Comparison of ENCODE assay signal across 20 cellular contexts in the genomic region with DNA sequence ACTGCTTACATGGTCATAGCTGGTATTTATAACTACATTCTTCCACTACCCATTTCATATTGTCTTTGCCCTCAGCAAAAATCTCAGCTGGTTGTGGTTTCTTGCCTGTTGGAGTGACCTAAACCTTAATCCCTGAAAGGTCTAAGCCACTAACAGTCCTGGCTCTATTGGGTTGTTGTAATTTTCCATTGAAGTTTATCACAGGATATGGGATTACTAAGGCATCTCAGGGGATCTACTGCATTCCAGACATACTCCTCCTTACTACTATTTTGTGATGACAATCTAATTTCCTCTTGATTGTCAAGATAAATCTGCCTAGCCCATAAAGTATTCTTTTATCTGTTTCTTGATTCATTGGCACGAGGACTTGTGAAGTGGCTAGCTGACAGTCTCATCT. TPM values are rescaled to one million over a fixed set of nuclear protein-coding genes. Genes with fewer than 3 reads are reported as not detected.
A peak's percentile ranks its signal among the peaks of the same experiment; 100 is the strongest.
DNase-seq lines count a peak whose midpoint lies in the region; ATAC-seq and TF ChIP-seq lines count a peak whose summit lies in the region.
"Had no signal": no experiment of that assay in that cellular context is flagged by ENCODE, and none has a peak within 500 bp of the region (broad histone marks: within the 10 kb centered on the region; RNA-seq: fewer than 3 reads in every experiment).

No MANE protein-coding gene starts in this region.

- no peak for TF ChIP-seq EP300 in transverse colon (IDR thresholded peaks at IDR 0.05; ENCODE audit: low read depth)

- H3K9me3 ChIP-seq in transverse colon = no peaks in the 10 kb centered on the region
- H3K9me3 ChIP-seq: BLaER1 treated with 17β-estradiol and CSF1 and Interleukin-3, amounts not matched to agents 10 nM and 100 nM; body of pancreas; gastroesophageal sphincter; MG63; ovary; uterus had no signal

- intact Hi-C loops in transverse colon (cut with DNase I; ENCODE audit: low total_unique reads) (no loop called here), left cardiac atrium (cut with DNase I) (no loop called here), Right ventricle myocardium inferior (cut with DNase I) (no loop called here)

- no peak overlapping the region for H3K4me3 ChIP-seq in transverse colon
- H3K4me3 ChIP-seq: BLaER1 treated with 17β-estradiol and CSF1 and Interleukin-3, amounts not matched to agents 10 nM and 100 nM; body of pancreas; gastroesophageal sphincter; MG63; ovary; uterus had no signal

- WGBS in transverse colon (ENCODE audit: low coverage in 1 of 2), 2 donors = 80 to 83% methylated on average over 1 of the region's 1 CpG

- no peak for TF ChIP-seq POLR2A in transverse colon (IDR thresholded peaks at IDR 0.05)

- in situ Hi-C loops in transverse colon (cut with MboI; ENCODE audit: low pct_ligation_motif_present in 1 of 4, low pct_unique_long_range_greater_than_20kb in 1 of 4, low sequenced_read_pairs in 3 of 4) = loop anchor here in 1 of 4 donors (25.0 kb wide), 1 partner anchor 1168 kb away; a partner anchor contains a TSS

- H3K4me1 ChIP-seq in transverse colon = no peaks in the 10 kb centered on the region
- H3K4me1 ChIP-seq: body of pancreas, gastroesophageal sphincter, uterus had no signal

- no peak overlapping the region for H3K27ac ChIP-seq in transverse colon
- H3K27ac ChIP-seq: BLaER1 treated with 17β-estradiol and CSF1 and Interleukin-3, amounts not matched to agents 10 nM and 100 nM; body of pancreas; gastroesophageal sphincter; ovary; uterus had no signal

- DNase-seq in GM04504 (ENCODE audit: low read depth) = peak; percentile 46
- DNase-seq in RPMI7951 (ENCODE audit: low read depth) = peak; percentile 87
- DNase-seq in fibroblast of peridontal ligament (ENCODE audit: extremely low read depth) = peak; percentile 61
- peak; percentile 23 for DNase-seq in renal cortical epithelial cell (ENCODE audit: low read depth)
- DNase-seq in transverse colon = no peak
- no peak for DNase-seq in left cardiac atrium
- no peak for DNase-seq in Right ventricle myocardium inferior (ENCODE audit: missing footprints)
- DNase-seq: activated B cell treated with CpG ODN at 0.5 μM for 24 hours; activated effector memory CD4-positive, alpha-beta T cell treated with Interleukin-2 at 50 U/mL for 16 hours; body of pancreas; MG63; NCI-H187 treated with DMSO at 0.1 percent for 48 hours; NCI-H526; ovary; stimulated activated CD4-positive, alpha-beta T cell treated with anti-CD3 and anti-CD28 coated beads, Interleukin-12 subunit alpha, Interleukin-12 subunit beta, amount 100 ng/mL, for 4 hours; T-cell; uterus had no signal

- no peaks in the 10 kb centered on the region for H3K36me3 ChIP-seq in transverse colon
- H3K36me3 ChIP-seq: gastroesophageal sphincter, MG63, ovary, uterus had no signal

- ATAC-seq in left cardiac atrium = no peak
- ATAC-seq in GM18520 (IDR thresholded peaks at IDR 0.05; ENCODE audit: unreplicated experiment) = no peak
- no peak for ATAC-seq in Right ventricle myocardium inferior
- ATAC-seq: body of pancreas, gastroesophageal sphincter, T-cell had no signal

- no peak for TF ChIP-seq CTCF in transverse colon (IDR thresholded peaks at IDR 0.05)

- no peaks in the 10 kb centered on the region for H3K27me3 ChIP-seq in transverse colon
- H3K27me3 ChIP-seq: BLaER1 treated with 17β-estradiol and CSF1 and Interleukin-3, amounts not matched to agents 10 nM and 100 nM; body of pancreas; gastroesophageal sphincter; MG63; ovary; uterus had no signal

RNA-seq across cellular contexts. Expression of a gene that starts 6.2 kb away (rescaled TPM):
- 257 and 281 TPM in 2 replicates for total RNA-seq in RPMI7951 (2014; rRNA removed; shearing (Covaris generic))
- total RNA-seq in renal cortical epithelial cell (138 and 354 TPM in 2 replicates), transverse colon (10 to 100 TPM; 45.4 to 56.5 (median 51.6) TPM), left cardiac atrium (10 to 100 TPM; 43.3 to 53.9 TPM), Right ventricle myocardium inferior (30.5 TPM)

RNA-seq across cellular contexts. Expression of a gene that starts 23.9 kb away (rescaled TPM):
- total RNA-seq in RPMI7951 (2014; rRNA removed; shearing (Covaris generic)) = 721 and 798 TPM in 2 replicates
- 569 and 817 TPM in 2 replicates for total RNA-seq in renal cortical epithelial cell
- 100 to 1,000 TPM; 232 to 594 (median 443) TPM for total RNA-seq in transverse colon
- total RNA-seq in left cardiac atrium = 100 to 1,000 TPM; 772 to 795 TPM
- 747 TPM for total RNA-seq in Right ventricle myocardium inferior

Comparison
In these comparisons a context has a peak if more than half of its experiments do, and no peak if none do; other contexts are left out.
1. DNase-seq: peak in GM04504 (single experiment), RPMI7951 (single experiment), fibroblast of peridontal ligament (single experiment) and renal cortical epithelial cell (single experiment); none in transverse colon (single experiment), left cardiac atrium (single experiment) and Right ventricle myocardium inferior (single experiment).